ENCODE assay signal across 17 cellular contexts in the genomic region with DNA sequence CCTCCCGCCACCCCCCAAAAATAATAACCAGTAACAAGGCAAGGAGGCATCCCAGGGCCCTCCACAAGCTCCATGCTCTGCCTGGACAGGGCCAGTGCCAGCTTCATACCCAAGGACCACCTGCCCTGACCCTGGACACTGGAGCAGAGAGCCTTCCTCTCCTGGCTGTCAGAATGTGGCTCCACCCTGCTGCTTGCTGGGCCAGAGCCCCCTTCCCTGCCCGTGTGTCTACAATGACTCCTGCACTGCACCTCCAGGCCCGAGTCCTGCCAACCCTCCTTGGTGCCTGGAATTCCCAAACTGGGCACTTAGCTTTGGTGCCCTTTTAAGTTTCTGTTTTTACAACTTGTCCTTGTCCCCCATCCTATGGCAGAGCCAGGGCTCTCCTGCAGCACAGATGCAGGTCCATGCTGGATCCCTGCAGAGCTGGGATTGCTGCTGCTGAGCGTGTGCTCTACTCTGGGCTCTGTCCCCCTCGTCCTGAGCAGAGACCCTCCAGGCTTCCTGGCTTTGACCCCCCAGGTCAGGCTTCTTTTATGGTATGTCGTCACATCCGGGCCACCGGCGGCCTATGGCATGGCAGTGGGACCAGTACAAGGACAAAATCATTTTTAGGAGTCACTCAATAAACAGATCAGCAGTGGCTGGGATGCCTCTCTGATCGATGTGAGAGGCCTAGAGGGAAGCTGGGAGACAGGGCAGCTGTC. TPM values are rescaled to one million over a fixed set of nuclear protein-coding genes. Genes with fewer than 3 reads are reported as not detected.
A peak's percentile ranks its signal among the peaks of the same experiment; 100 is the strongest.
DNase-seq lines count a peak whose midpoint lies in the region; ATAC-seq and TF ChIP-seq lines count a peak whose summit lies in the region.
"Had no signal": no experiment of that assay in that cellular context is flagged by ENCODE, and none has a peak within 500 bp of the region (broad histone marks: within the 10 kb centered on the region; RNA-seq: fewer than 3 reads in every experiment).

No MANE protein-coding gene starts in this region.

- H3K4me3 ChIP-seq in right atrium auricular region, result no peak overlapping the region
- no peak overlapping the region for H3K4me3 ChIP-seq in left ventricle myocardium inferior
- H3K4me3 ChIP-seq in Panc1 (ENCODE audit: low read depth in 2 of 2, low read length in 2 of 2), result no peak overlapping the region
- H3K4me3 ChIP-seq: SK-N-MC had no signal

- no peaks in the 10 kb centered on the region for H3K36me3 Mint-ChIP-seq in type B pancreatic cell

- in situ Hi-C loops in Panc1 (cut with HindIII; ENCODE audit: low pct_unique_long_range_greater_than_20kb, low sequenced_read_pairs), result no loop called here

- H3K4me3 Mint-ChIP-seq in type B pancreatic cell, result no peak overlapping the region
- H3K4me3 Mint-ChIP-seq: CD4-positive, alpha-beta T cell had no signal

- no peaks in the 10 kb centered on the region for H3K9me3 Mint-ChIP-seq in type B pancreatic cell
- H3K9me3 Mint-ChIP-seq: CD4-positive, alpha-beta T cell had no signal

- no peaks in the 10 kb centered on the region for H3K27me3 Mint-ChIP-seq in type B pancreatic cell
- H3K27me3 Mint-ChIP-seq: CD4-positive, alpha-beta T cell had no signal

- TF ChIP-seq CTCF in right atrium auricular region (IDR thresholded peaks at IDR 0.05), result no peak
- no peak for TF ChIP-seq CTCF in left ventricle myocardium inferior (IDR thresholded peaks at IDR 0.05; ENCODE audit: borderline replicate concordance)
- no peak for TF ChIP-seq CTCF in Panc1 (IDR thresholded peaks at IDR 0.05)
- TF ChIP-seq CTCF in type B pancreatic cell (conservative IDR thresholded peaks at IDR 0.05), result no peak

- H3K36me3 ChIP-seq in right atrium auricular region, result no peaks in the 10 kb centered on the region
- H3K36me3 ChIP-seq in left ventricle myocardium inferior, result peaks cover 3% of the 10 kb centered on the region
- H3K36me3 ChIP-seq in Panc1 (ENCODE audit: control insufficient read depth, insufficient read depth, low read length), result no peaks in the 10 kb centered on the region

- H3K27me3 ChIP-seq in right atrium auricular region, result no peaks in the 10 kb centered on the region
- no peaks in the 10 kb centered on the region for H3K27me3 ChIP-seq in left ventricle myocardium inferior (ENCODE audit: low read depth)
- H3K27me3 ChIP-seq in Panc1 (ENCODE audit: control insufficient read depth, insufficient read depth, low read length), result no peaks in the 10 kb centered on the region

- no peaks in the 10 kb centered on the region for H3K4me1 ChIP-seq in right atrium auricular region
- no peaks in the 10 kb centered on the region for H3K4me1 ChIP-seq in left ventricle myocardium inferior
- H3K4me1 ChIP-seq in Panc1 (ENCODE audit: control insufficient read depth, insufficient read depth, low read length), result no peaks in the 10 kb centered on the region; the same call in 1 of the 2 replicates

- H3K4me1 Mint-ChIP-seq in type B pancreatic cell (ENCODE audit: unreplicated experiment), result no peaks in the 10 kb centered on the region

- BruUV-seq in Panc1 (replicated peaks; lab: Mats Ljungman, UMichigan), result no TSS peak

- H3K9me3 ChIP-seq in right atrium auricular region (no peaks in the 10 kb centered on the region), left ventricle myocardium inferior (replicated peaks) (no peaks in the 10 kb centered on the region), Panc1 (ENCODE audit: control insufficient read depth, insufficient read depth, low read depth, low read length) (no peaks in the 10 kb centered on the region)

- intact Hi-C loops in left ventricle myocardium inferior (cut with micrococcal nuclease), result no loop called here
- intact Hi-C loops in Panc1 (cut with micrococcal nuclease; ENCODE audit: unreplicated experiment), result no loop called here

- POLR2A ChIA-PET in Panc1 (lab: Charles Lee), result no interaction called here

- no peak overlapping the region for H3K27ac Mint-ChIP-seq in type B pancreatic cell
- H3K27ac Mint-ChIP-seq: CD4-positive, alpha-beta T cell had no signal

- CTCF ChIA-PET in Panc1 (lab: Charles Lee), result no interaction called here

- H3K27ac ChIP-seq in right atrium auricular region, result no peak overlapping the region
- H3K27ac ChIP-seq in left ventricle myocardium inferior (replicated peaks), result no peak overlapping the region
- no peak overlapping the region for H3K27ac ChIP-seq in Panc1 (ENCODE audit: low read length)
- H3K27ac ChIP-seq: SK-N-MC had no signal

- peak; percentile 27; the same call in 1 of the 2 replicates for ATAC-seq in Panc1
- ATAC-seq in GM18519 (IDR thresholded peaks at IDR 0.05; ENCODE audit: low FRiP score, unreplicated experiment), result no peak
- no peak for ATAC-seq in HG03571 (IDR thresholded peaks at IDR 0.05; ENCODE audit: unreplicated experiment)
- ATAC-seq: HCT116 had no signal

- DNase-seq in right atrium auricular region (ENCODE audit: low spot score) (peak; percentile 32), left ventricle myocardium inferior (no peak), Panc1 (ENCODE audit: low read depth, low spot score) (no peak), islet precursor cell (peak; percentile 45), type B pancreatic cell (ENCODE audit: extremely low spot score, unreplicated experiment) (peak; percentile 52)
- DNase-seq: ACHN, AML-193, KG1, NCI-H1417 treated with DMSO at 0.1 percent for 48 hours, NCI-H2029, NCI-H446, Right ventricle myocardium superior had no signal

RNA-seq across cellular contexts. Expression of gene SNRPA1, which starts 11.4 kb away (rescaled TPM):
- total RNA-seq in right atrium auricular region (10 to 100 TPM; 21.4 to 24.9 TPM), left ventricle myocardium inferior (26.8 TPM), Panc1 (2021; ENCODE audit: unreplicated experiment) (98.0 TPM), type B pancreatic cell (ENCODE audit: low replicate concordance) (72.6 and 80.3 TPM in 2 replicates)
- 134 TPM for polyA plus RNA-seq in Panc1 (2012; ENCODE audit: insufficient read length)

RNA-seq across cellular contexts. Expression of gene SELENOS, which starts 29.2 kb away (rescaled TPM):
- total RNA-seq in right atrium auricular region (10 to 100 TPM; 52.4 to 60.6 TPM), left ventricle myocardium inferior (50.6 TPM), Panc1 (2021; ENCODE audit: unreplicated experiment) (74.9 TPM), type B pancreatic cell (ENCODE audit: low replicate concordance) (47.2 and 74.3 TPM in 2 replicates)
- polyA plus RNA-seq in Panc1 (2012; ENCODE audit: insufficient read length), result 55.4 TPM

RNA-seq across cellular contexts. Expression of gene CHSY1, which starts 54.6 kb away (rescaled TPM):
- total RNA-seq in right atrium auricular region (10 to 100 TPM; 23.1 to 26.1 TPM), left ventricle myocardium inferior (15.1 TPM), Panc1 (2021; ENCODE audit: unreplicated experiment) (50.8 TPM), type B pancreatic cell (ENCODE audit: low replicate concordance) (18.4 and 43.0 TPM in 2 replicates)
- polyA plus RNA-seq in Panc1 (2012; ENCODE audit: insufficient read length), result 21.5 TPM

Comparison
In these comparisons a context has a peak if more than half of its experiments do, and no peak if none do; other contexts are left out.
1. DNase-seq: peak in right atrium auricular region (single experiment), islet precursor cell (single experiment) and type B pancreatic cell (single experiment); none in left ventricle myocardium inferior (single experiment) and Panc1 (single experiment).